Comparison of ENCODE assay signal across 1 cellular context in genomic region chr1:33410091-33410701, GRCh38.
TF ChIP-seq lines count a peak whose summit lies in the region.

No MANE protein-coding gene starts in this region.

TF ChIP-seq in H1, 55 proteins besides CTCF, POLR2A, EP300 and RAD21 (continued from another document):
- TF ChIP-seq TEAD4 (IDR thresholded peaks at IDR 0.05; ENCODE audit: low read depth, low read length) (no peak), SP1 (IDR thresholded peaks at IDR 0.05; ENCODE audit: low read depth, low read length) (no peak), SUZ12 (IDR thresholded peaks at IDR 0.05; ENCODE audit: low read length) (no peak), HDAC2 (IDR thresholded peaks at IDR 0.05; ENCODE audit: borderline replicate concordance in 1 of 2, low read depth in 2 of 2, low read length in 2 of 2) (no peak), CHD2 (IDR thresholded peaks at IDR 0.05; ENCODE audit: low read length) (no peak), RFX5 (IDR thresholded peaks at IDR 0.05; ENCODE audit: borderline replicate concordance, low read depth, low read length) (no peak), CREB1 (IDR thresholded peaks at IDR 0.05) (no peak), SIX5 (IDR thresholded peaks at IDR 0.05; ENCODE audit: low read depth, low read length) (no peak)
- TF ChIP-seq, protein P1, sequence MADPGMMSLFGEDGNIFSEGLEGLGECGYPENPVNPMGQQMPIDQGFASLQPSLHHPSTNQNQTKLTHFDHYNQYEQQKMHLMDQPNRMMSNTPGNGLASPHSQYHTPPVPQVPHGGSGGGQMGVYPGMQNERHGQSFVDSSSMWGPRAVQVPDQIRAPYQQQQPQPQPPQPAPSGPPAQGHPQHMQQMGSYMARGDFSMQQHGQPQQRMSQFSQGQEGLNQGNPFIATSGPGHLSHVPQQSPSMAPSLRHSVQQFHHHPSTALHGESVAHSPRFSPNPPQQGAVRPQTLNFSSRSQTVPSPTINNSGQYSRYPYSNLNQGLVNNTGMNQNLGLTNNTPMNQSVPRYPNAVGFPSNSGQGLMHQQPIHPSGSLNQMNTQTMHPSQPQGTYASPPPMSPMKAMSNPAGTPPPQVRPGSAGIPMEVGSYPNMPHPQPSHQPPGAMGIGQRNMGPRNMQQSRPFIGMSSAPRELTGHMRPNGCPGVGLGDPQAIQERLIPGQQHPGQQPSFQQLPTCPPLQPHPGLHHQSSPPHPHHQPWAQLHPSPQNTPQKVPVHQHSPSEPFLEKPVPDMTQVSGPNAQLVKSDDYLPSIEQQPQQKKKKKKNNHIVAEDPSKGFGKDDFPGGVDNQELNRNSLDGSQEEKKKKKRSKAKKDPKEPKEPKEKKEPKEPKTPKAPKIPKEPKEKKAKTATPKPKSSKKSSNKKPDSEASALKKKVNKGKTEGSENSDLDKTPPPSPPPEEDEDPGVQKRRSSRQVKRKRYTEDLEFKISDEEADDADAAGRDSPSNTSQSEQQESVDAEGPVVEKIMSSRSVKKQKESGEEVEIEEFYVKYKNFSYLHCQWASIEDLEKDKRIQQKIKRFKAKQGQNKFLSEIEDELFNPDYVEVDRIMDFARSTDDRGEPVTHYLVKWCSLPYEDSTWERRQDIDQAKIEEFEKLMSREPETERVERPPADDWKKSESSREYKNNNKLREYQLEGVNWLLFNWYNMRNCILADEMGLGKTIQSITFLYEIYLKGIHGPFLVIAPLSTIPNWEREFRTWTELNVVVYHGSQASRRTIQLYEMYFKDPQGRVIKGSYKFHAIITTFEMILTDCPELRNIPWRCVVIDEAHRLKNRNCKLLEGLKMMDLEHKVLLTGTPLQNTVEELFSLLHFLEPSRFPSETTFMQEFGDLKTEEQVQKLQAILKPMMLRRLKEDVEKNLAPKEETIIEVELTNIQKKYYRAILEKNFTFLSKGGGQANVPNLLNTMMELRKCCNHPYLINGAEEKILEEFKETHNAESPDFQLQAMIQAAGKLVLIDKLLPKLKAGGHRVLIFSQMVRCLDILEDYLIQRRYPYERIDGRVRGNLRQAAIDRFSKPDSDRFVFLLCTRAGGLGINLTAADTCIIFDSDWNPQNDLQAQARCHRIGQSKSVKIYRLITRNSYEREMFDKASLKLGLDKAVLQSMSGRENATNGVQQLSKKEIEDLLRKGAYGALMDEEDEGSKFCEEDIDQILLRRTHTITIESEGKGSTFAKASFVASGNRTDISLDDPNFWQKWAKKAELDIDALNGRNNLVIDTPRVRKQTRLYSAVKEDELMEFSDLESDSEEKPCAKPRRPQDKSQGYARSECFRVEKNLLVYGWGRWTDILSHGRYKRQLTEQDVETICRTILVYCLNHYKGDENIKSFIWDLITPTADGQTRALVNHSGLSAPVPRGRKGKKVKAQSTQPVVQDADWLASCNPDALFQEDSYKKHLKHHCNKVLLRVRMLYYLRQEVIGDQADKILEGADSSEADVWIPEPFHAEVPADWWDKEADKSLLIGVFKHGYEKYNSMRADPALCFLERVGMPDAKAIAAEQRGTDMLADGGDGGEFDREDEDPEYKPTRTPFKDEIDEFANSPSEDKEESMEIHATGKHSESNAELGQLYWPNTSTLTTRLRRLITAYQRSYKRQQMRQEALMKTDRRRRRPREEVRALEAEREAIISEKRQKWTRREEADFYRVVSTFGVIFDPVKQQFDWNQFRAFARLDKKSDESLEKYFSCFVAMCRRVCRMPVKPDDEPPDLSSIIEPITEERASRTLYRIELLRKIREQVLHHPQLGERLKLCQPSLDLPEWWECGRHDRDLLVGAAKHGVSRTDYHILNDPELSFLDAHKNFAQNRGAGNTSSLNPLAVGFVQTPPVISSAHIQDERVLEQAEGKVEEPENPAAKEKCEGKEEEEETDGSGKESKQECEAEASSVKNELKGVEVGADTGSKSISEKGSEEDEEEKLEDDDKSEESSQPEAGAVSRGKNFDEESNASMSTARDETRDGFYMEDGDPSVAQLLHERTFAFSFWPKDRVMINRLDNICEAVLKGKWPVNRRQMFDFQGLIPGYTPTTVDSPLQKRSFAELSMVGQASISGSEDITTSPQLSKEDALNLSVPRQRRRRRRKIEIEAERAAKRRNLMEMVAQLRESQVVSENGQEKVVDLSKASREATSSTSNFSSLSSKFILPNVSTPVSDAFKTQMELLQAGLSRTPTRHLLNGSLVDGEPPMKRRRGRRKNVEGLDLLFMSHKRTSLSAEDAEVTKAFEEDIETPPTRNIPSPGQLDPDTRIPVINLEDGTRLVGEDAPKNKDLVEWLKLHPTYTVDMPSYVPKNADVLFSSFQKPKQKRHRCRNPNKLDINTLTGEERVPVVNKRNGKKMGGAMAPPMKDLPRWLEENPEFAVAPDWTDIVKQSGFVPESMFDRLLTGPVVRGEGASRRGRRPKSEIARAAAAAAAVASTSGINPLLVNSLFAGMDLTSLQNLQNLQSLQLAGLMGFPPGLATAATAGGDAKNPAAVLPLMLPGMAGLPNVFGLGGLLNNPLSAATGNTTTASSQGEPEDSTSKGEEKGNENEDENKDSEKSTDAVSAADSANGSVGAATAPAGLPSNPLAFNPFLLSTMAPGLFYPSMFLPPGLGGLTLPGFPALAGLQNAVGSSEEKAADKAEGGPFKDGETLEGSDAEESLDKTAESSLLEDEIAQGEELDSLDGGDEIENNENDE (IDR thresholded peaks at IDR 0.05; ENCODE audit: insufficient replicate concordance, low read length), result no peak
